In genomic region chr9:89864257-89864656, GRCh38 we compare ENCODE assay signal across 26 cellular contexts.
A peak's percentile ranks its signal among the peaks of the same experiment; 100 is the strongest.
DNase-seq lines count a peak whose midpoint lies in the region; ATAC-seq, FAIRE-seq and TF ChIP-seq lines count a peak whose summit lies in the region.
"Had no signal": no experiment of that assay in that cellular context is flagged by ENCODE, and none has a peak within 500 bp of the region (broad histone marks: within the 10 kb centered on the region; RNA-seq: fewer than 3 reads in every experiment).

No MANE protein-coding gene starts in this region.

- H3K4me3 ChIP-seq in H1 (ENCODE audit: extremely low read depth in 1 of 4, insufficient read depth in 2 of 4, low read depth in 3 of 4, low read length in 4 of 4): no peak overlapping the region
- H3K4me3 ChIP-seq in upper lobe of right lung: no peak overlapping the region
- H3K4me3 ChIP-seq in left ventricle myocardium inferior: no peak overlapping the region
- no peak overlapping the region for H3K4me3 ChIP-seq in effector memory CD4-positive, alpha-beta T cell (ENCODE audit: insufficient read depth, low read depth, low read length, poor library complexity, severe bottlenecking)
- H3K4me3 ChIP-seq: breast epithelium, neural progenitor cell, psoas muscle, SJSA1, transverse colon had no signal

- no peak overlapping the region for H2BK15ac ChIP-seq in H1 (ENCODE audit: low read length)

- TF ChIP-seq POLR2A in H1 (IDR thresholded peaks at IDR 0.05; ENCODE audit: control extremely low read depth in 1 of 2, low read depth in 2 of 2, low read length in 2 of 2): no peak

- H3K36me3 ChIP-seq in H1 (ENCODE audit: control insufficient read depth in 2 of 4, insufficient read depth in 4 of 4, low read length in 3 of 4) (no peaks in the 10 kb centered on the region), upper lobe of right lung (no peaks in the 10 kb centered on the region), left ventricle myocardium inferior (no peaks in the 10 kb centered on the region)
- no peaks in the 10 kb centered on the region for H3K36me3 ChIP-seq in effector memory CD4-positive, alpha-beta T cell (ENCODE audit: control insufficient read depth, insufficient read depth, low read length)
- H3K36me3 ChIP-seq: breast epithelium, neural progenitor cell, SJSA1, transverse colon had no signal

- H3K9me3 ChIP-seq in H1 (ENCODE audit: insufficient read depth in 2 of 2, low read depth in 1 of 2, low read length in 1 of 2) (no peaks in the 10 kb centered on the region), upper lobe of right lung (no peaks in the 10 kb centered on the region), left ventricle myocardium inferior (replicated peaks) (no peaks in the 10 kb centered on the region)
- H3K9me3 ChIP-seq in effector memory CD4-positive, alpha-beta T cell (ENCODE audit: control insufficient read depth, low read length): no peaks in the 10 kb centered on the region
- H3K9me3 ChIP-seq: breast epithelium, psoas muscle, SJSA1, transverse colon had no signal

- no peak for FAIRE-seq in H1 (lab: Jason Lieb, UNC)
- FAIRE-seq: endothelial cell of umbilical vein, small intestine had no signal

- H3K4me1 ChIP-seq in H1 (replicated peaks in 1 of 4; ENCODE audit: control insufficient read depth in 3 of 4, insufficient read depth in 4 of 4, low read length in 3 of 4) (no peaks in the 10 kb centered on the region; a peak in 1 of 7 replicates), upper lobe of right lung (peaks cover 7% of the 10 kb centered on the region), left ventricle myocardium inferior (peaks cover 12% of the 10 kb centered on the region)
- no peaks in the 10 kb centered on the region for H3K4me1 ChIP-seq in effector memory CD4-positive, alpha-beta T cell (ENCODE audit: control insufficient read depth, insufficient read depth, low read length, poor library complexity, severe bottlenecking)
- H3K4me1 ChIP-seq: breast epithelium, neural progenitor cell, psoas muscle, SJSA1, transverse colon had no signal

- TF ChIP-seq RAD21 in H1 (IDR thresholded peaks at IDR 0.05 in 1 of 2, conservative IDR thresholded peaks at IDR 0.05 in 1 of 2; ENCODE audit: low read depth in 2 of 2, low read length in 2 of 2): no peak

- no peak overlapping the region for H3K4me2 ChIP-seq in H1 (ENCODE audit: insufficient read depth in 1 of 2, low read depth in 2 of 2, low read length in 2 of 2)
- H3K4me2 ChIP-seq: neural progenitor cell had no signal

- H3K23me2 ChIP-seq in H1 (ENCODE audit: low read depth, low read length): 0 out of 2 replicates have a peak, but pooled peaks cover 1% of the 10 kb centered on the region

- H4K8ac ChIP-seq in H1 (ENCODE audit: extremely low read depth, insufficient read depth, low read length): 0 out of 2 replicates have a peak overlapping the region, but pooled peaks have one; percentile 40

- H2AK5ac ChIP-seq in H1 (ENCODE audit: low read depth, low read length): no peak overlapping the region

- H3K79me1 ChIP-seq in H1 (ENCODE audit: low read depth, low read length): no peaks in the 10 kb centered on the region

- no peak overlapping the region for H3K4ac ChIP-seq in H1 (replicated peaks; ENCODE audit: insufficient read length, low read depth, low read length)

- TF ChIP-seq CTCF in H1 (IDR thresholded peaks at IDR 0.05; ENCODE audit: control extremely low read depth in 1 of 3, insufficient read depth in 1 of 3, low read depth in 1 of 3, low read length in 3 of 3) (no peak), upper lobe of right lung (IDR thresholded peaks at IDR 0.05) (no peak), left ventricle myocardium inferior (IDR thresholded peaks at IDR 0.05; ENCODE audit: borderline replicate concordance) (no peak)

- H4K20me1 ChIP-seq in H1 (replicated peaks in 1 of 2; ENCODE audit: control insufficient read depth in 1 of 2, insufficient read depth in 2 of 2, low read length in 2 of 2): no peaks in the 10 kb centered on the region

- no peak for ATAC-seq in left cardiac atrium
- ATAC-seq in upper lobe of right lung: no peak
- ATAC-seq: CD8-positive, alpha-beta T cell; left lobe of liver; PC-3; stimulated activated naive CD8-positive, alpha-beta T cell treated with anti-CD3 and anti-CD28 coated beads, Interleukin-15, amount 100 ng/mL, for 72 hours; T-helper 17 cell had no signal

- H2BK20ac ChIP-seq in H1 (ENCODE audit: low read length): no peak overlapping the region

- no peaks in the 10 kb centered on the region for H3K27me3 ChIP-seq in H1 (replicated peaks in 1 of 4; ENCODE audit: control insufficient read depth in 3 of 4, extremely low read depth in 1 of 4, insufficient read depth in 3 of 4, low read length in 3 of 4)
- no peaks in the 10 kb centered on the region for H3K27me3 ChIP-seq in upper lobe of right lung
- H3K27me3 ChIP-seq in left ventricle myocardium inferior (ENCODE audit: low read depth): no peaks in the 10 kb centered on the region
- no peaks in the 10 kb centered on the region for H3K27me3 ChIP-seq in effector memory CD4-positive, alpha-beta T cell (replicated peaks; ENCODE audit: control insufficient read depth, insufficient read depth, low read length, poor library complexity, severe bottlenecking)
- H3K27me3 ChIP-seq: breast epithelium, neural progenitor cell, SJSA1, transverse colon had no signal

- no peak for TF ChIP-seq EP300 in H1 (IDR thresholded peaks at IDR 0.05; ENCODE audit: borderline replicate concordance in 1 of 2, low read depth in 2 of 2, low read length in 2 of 2)

- no peaks in the 10 kb centered on the region for H3K79me2 ChIP-seq in H1 (ENCODE audit: control insufficient read depth in 1 of 2, insufficient read depth in 2 of 2, low read length in 2 of 2)

- CTCF ChIA-PET in H1 (lab: Charles Lee; ENCODE audit: partially characterized antibody): interaction anchor here (1.1 to 1.3 kb wide), 2 partner anchors 17 to 270 kb away, joined by 3 read pairs; no protein-coding TSS in a partner anchor

- no peak overlapping the region for H3K23ac ChIP-seq in H1 (ENCODE audit: insufficient read length)

- WGBS in H1 (ENCODE audit: extremely low coverage in 1 of 2, insufficient coverage in 1 of 2, insufficient read length in 1 of 2, insufficient replicate concordance in 2 of 2, low coverage in 1 of 2, low lambda C conversion rate in 2 of 2, missing lambda C conversion rate in 1 of 2), 2 experiments: 83% methylated on average over 5 of the region's 5 CpGs; no CpG with 5 or more reads in 1 of the 2 experiments

- no peak overlapping the region for H3K27ac ChIP-seq in H1 (ENCODE audit: low read depth, low read length)
- H3K27ac ChIP-seq in upper lobe of right lung: no peak overlapping the region
- H3K27ac ChIP-seq in left ventricle myocardium inferior (replicated peaks): no peak overlapping the region
- H3K27ac ChIP-seq in effector memory CD4-positive, alpha-beta T cell (ENCODE audit: insufficient read depth, low read length, poor library complexity, severe bottlenecking): no peak overlapping the region
- H3K27ac ChIP-seq: breast epithelium, neural progenitor cell, psoas muscle, SJSA1, transverse colon had no signal

- no peak overlapping the region for H2BK12ac ChIP-seq in H1 (ENCODE audit: low read depth, low read length)

- no peak overlapping the region for H2AFZ ChIP-seq in H1 (ENCODE audit: low read length)
- H2AFZ ChIP-seq: neural progenitor cell had no signal

- no peak overlapping the region for H4K91ac ChIP-seq in H1 (replicated peaks; ENCODE audit: insufficient read length, low read length)

- no peak overlapping the region for H3K9ac ChIP-seq in H1 (replicated peaks in 1 of 4; ENCODE audit: extremely low read depth in 1 of 4, low read depth in 3 of 4, low read length in 3 of 4)
- H3K9ac ChIP-seq: neural progenitor cell had no signal

- H2BK5ac ChIP-seq in H1 (ENCODE audit: low read depth, low read length): no peak overlapping the region

- no peak overlapping the region for H3K56ac ChIP-seq in H1 (replicated peaks; ENCODE audit: insufficient read length, low read depth, low read length)

- no peak overlapping the region for H3K14ac ChIP-seq in H1 (ENCODE audit: insufficient read length)

- H3K18ac ChIP-seq in H1 (ENCODE audit: extremely low read depth, low read length): no peak overlapping the region

- no peak overlapping the region for H4K5ac ChIP-seq in H1 (ENCODE audit: insufficient read length, low read depth, low read length)

- no peak overlapping the region for H2BK120ac ChIP-seq in H1 (replicated peaks; ENCODE audit: low read depth, low read length)

- POLR2A ChIA-PET in H1 (lab: Charles Lee; ENCODE audit: partially characterized antibody): no interaction called here

- peak; percentile 63 for DNase-seq in cardiac septum (ENCODE audit: low spot score)
- no peak for DNase-seq in left cardiac atrium
- peak; percentile 42 for DNase-seq in NCI-H345 (lab: John Stamatoyannopoulos, UW)
- DNase-seq in H1 (ENCODE audit: low read depth in 1 of 2, low spot score in 2 of 2): no peak
- DNase-seq in upper lobe of right lung: peak; percentile 34
- DNase-seq in left ventricle myocardium inferior: no peak
- DNase-seq in RKO (ENCODE audit: low spot score): no peak
- no peak for DNase-seq in effector memory CD4-positive, alpha-beta T cell
- DNase-seq: activated CD4-positive, alpha-beta T cell treated with anti-CD3 and anti-CD28 coated beads, Interleukin-2, amount 10 ng/mL, durations not matched to agents 7 days and 5 days; activated CD8-positive, alpha-beta memory T cell treated with anti-CD3 and anti-CD28 coated beads, Interleukin-2, amount 50 U/mL, for 4 hours; CD8-positive, alpha-beta T cell; midbrain; NCI-H1436 treated with DMSO at 0.1 percent for 48 hours; NCI-H82; PC-3; psoas muscle; small intestine; stimulated activated CD4-positive, alpha-beta T cell treated with anti-CD3 and anti-CD28 coated beads, Interleukin-2, amount 100 ng/mL, for 48 hours; stimulated activated naive CD8-positive, alpha-beta T cell treated with anti-CD3 and anti-CD28 coated beads, Interleukin-15, amount 100 ng/mL, for 72 hours; T-helper 17 cell; transverse colon had no signal

- intact Hi-C loops in cardiac septum (cut with DNase I): no loop called here
- intact Hi-C loops in left cardiac atrium (cut with DNase I): no loop called here
- intact Hi-C loops in upper lobe of right lung (cut with DNase I): no loop called here
- intact Hi-C loops in left ventricle myocardium inferior (cut with micrococcal nuclease): no loop called here

TF ChIP-seq in H1, 55 proteins besides CTCF, POLR2A, EP300 and RAD21 (continues in another document):
- TF ChIP-seq TEAD4 (IDR thresholded peaks at IDR 0.05; ENCODE audit: low read depth, low read length): no peak
- TF ChIP-seq KDM1A (IDR thresholded peaks at IDR 0.05; ENCODE audit: borderline replicate concordance, low read length): no peak
- TF ChIP-seq, protein P1, sequence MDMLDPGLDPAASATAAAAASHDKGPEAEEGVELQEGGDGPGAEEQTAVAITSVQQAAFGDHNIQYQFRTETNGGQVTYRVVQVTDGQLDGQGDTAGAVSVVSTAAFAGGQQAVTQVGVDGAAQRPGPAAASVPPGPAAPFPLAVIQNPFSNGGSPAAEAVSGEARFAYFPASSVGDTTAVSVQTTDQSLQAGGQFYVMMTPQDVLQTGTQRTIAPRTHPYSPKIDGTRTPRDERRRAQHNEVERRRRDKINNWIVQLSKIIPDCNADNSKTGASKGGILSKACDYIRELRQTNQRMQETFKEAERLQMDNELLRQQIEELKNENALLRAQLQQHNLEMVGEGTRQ (IDR thresholded peaks at IDR 0.05; ENCODE audit: low read length): no peak
- TF ChIP-seq CTBP2 (IDR thresholded peaks at IDR 0.05; ENCODE audit: borderline replicate concordance, insufficient read depth, insufficient read length, low read length): no peak
- TF ChIP-seq ASH2L (IDR thresholded peaks at IDR 0.05; ENCODE audit: low read length): no peak

Comparison
In these comparisons a context has a peak if more than half of its experiments do, and no peak if none do; other contexts are left out.
1. DNase-seq: peak in cardiac septum (single experiment), NCI-H345 (single experiment) and upper lobe of right lung (single experiment); none in left cardiac atrium (single experiment), H1 (0 of 2), left ventricle myocardium inferior (single experiment), RKO (single experiment) and effector memory CD4-positive, alpha-beta T cell (0 of 3).